ENCODE assay signal across 11 cellular contexts in genomic region chr15:68231102-68231818, GRCh38. TPM values are rescaled to one million over a fixed set of nuclear protein-coding genes. Genes with fewer than 3 reads are reported as not detected.
A peak's percentile ranks its signal among the peaks of the same experiment; 100 is the strongest.
DNase-seq lines count a peak whose midpoint lies in the region; ATAC-seq, FAIRE-seq and TF ChIP-seq lines count a peak whose summit lies in the region.
"Had no signal": no experiment of that assay in that cellular context is flagged by ENCODE, and none has a peak within 500 bp of the region (broad histone marks: within the 10 kb centered on the region; RNA-seq: fewer than 3 reads in every experiment).

No MANE protein-coding gene starts in this region.

- H3K36me3 ChIP-seq in HepG2 (replicated peaks in 1 of 2; ENCODE audit: control insufficient read depth in 1 of 2, insufficient read depth in 2 of 2, low read length in 2 of 2) (no peaks in the 10 kb centered on the region; a peak in 1 of 5 replicates), right lobe of liver (no peaks in the 10 kb centered on the region)
- H3K36me3 ChIP-seq: sigmoid colon had no signal

- H3K79me2 ChIP-seq in HepG2 (ENCODE audit: insufficient read depth, low read length): peaks cover 25% of the 10 kb centered on the region

- POLR2A ChIA-PET in HepG2 (lab: Yijun Ruan, JAX): interaction anchor here (1.0 to 1.6 kb wide), 2 partner anchors 47 to 69 kb away, joined by 3 to 7 read pairs; partner anchors contain the start of gene FEM1B
- POLR2A ChIA-PET in activated B cell treated with CpG ODN at 0.5 μM for 24 hours (lab: Charles Lee): interaction anchor here (1.6 to 1.8 kb wide), 2 partner anchors 21 to 46 kb away, joined by 3 to 11 read pairs; partner anchors contain the start of gene FEM1B

- CTCF ChIA-PET in HepG2 (lab: Yijun Ruan, JAX; ENCODE audit: low intra/inter-chr PET ratio, low total read pairs) (no interaction called here), activated B cell treated with CpG ODN at 0.5 μM for 24 hours (lab: Charles Lee) (interaction anchor here (0.7 to 2.5 kb wide), 2 partner anchors 22 to 165 kb away, joined by 3 to 8 read pairs; no protein-coding TSS in a partner anchor)

- no peak overlapping the region for H2AFZ ChIP-seq in HepG2 (ENCODE audit: low read length)

- H3K4me3 Mint-ChIP-seq in activated B cell treated with CpG ODN at 0.5 μM for 24 hours: peak overlapping the region; percentile 92

- H3K27me3 Mint-ChIP-seq in activated B cell treated with CpG ODN at 0.5 μM for 24 hours: no peaks in the 10 kb centered on the region

- TF ChIP-seq CTCF in HepG2 (CRISPR knock-in tag; IDR thresholded peaks at IDR 0.05) (no peak), right lobe of liver (IDR thresholded peaks at IDR 0.05) (no peak), activated B cell treated with CpG ODN at 0.5 μM for 24 hours (IDR thresholded peaks at IDR 0.05) (no peak)

- in situ Hi-C loops in HepG2 (cut with HindIII; ENCODE audit: extremely low pct_ligation_motif_present, low pct_unique_long_range_greater_than_20kb): no loop called here

- H3K27me3 ChIP-seq in HepG2 (ENCODE audit: control insufficient read depth in 1 of 2, insufficient read depth in 2 of 2, low read length in 2 of 2): peaks cover 0 to 7% of the 10 kb centered on the region in 2 experiments; a peak in 1 of 5 replicates
- no peaks in the 10 kb centered on the region for H3K27me3 ChIP-seq in right lobe of liver
- H3K27me3 ChIP-seq: sigmoid colon had no signal

- no peak for ATAC-seq in HepG2
- ATAC-seq in right lobe of liver: no peak
- no peak for ATAC-seq in activated B cell treated with CpG ODN at 0.5 μM for 24 hours (ENCODE audit: low read depth)
- no peak for ATAC-seq in left lobe of liver
- ATAC-seq in HG02571 (IDR thresholded peaks at IDR 0.05; ENCODE audit: unreplicated experiment): no peak
- ATAC-seq in HG03280 (IDR thresholded peaks at IDR 0.05; ENCODE audit: unreplicated experiment): no peak

- DNase-seq in HepG2 (ENCODE audit: low spot score) (no peak), right lobe of liver (no peak), activated B cell treated with CpG ODN at 0.5 μM for 24 hours (no peak), left lobe of liver (ENCODE audit: low spot score) (peak; percentile 34), SHP77 (lab: John Stamatoyannopoulos, UW) (no peak), OCI-M2 (lab: John Stamatoyannopoulos, UW; ENCODE audit: unreplicated experiment) (no peak)
- DNase-seq: midbrain, NCI-H510A treated with DMSO at 0.1 percent for 48 hours, sigmoid colon had no signal

- WGBS in HepG2 (ENCODE audit: low lambda C conversion rate): 49% methylated on average over 9 of the region's 9 CpGs
- 75% methylated on average over 2 of the region's 9 CpGs for WGBS in right lobe of liver (ENCODE audit: insufficient coverage, low coverage, low lambda C conversion rate, missing lambda C conversion rate)

- intact Hi-C loops in HepG2 (cut with micrococcal nuclease; ENCODE audit: unreplicated experiment): loop anchor here (5.0 kb wide), 1 partner anchor 46 kb away; the partner anchor contains the start of gene FEM1B
- intact Hi-C loops in right lobe of liver (cut with DNase I): no loop called here
- intact Hi-C loops in activated B cell treated with CpG ODN at 0.5 μM for 24 hours (cut with micrococcal nuclease): no loop called here

- no peak overlapping the region for H3K9ac ChIP-seq in HepG2 (ENCODE audit: insufficient read depth, low read depth, low read length)

- H3K9me3 Mint-ChIP-seq in activated B cell treated with CpG ODN at 0.5 μM for 24 hours: no peaks in the 10 kb centered on the region

- H3K27ac Mint-ChIP-seq in activated B cell treated with CpG ODN at 0.5 μM for 24 hours: no peak overlapping the region

- H3K4me3 ChIP-seq in HepG2 (replicated peaks in 1 of 3; ENCODE audit: insufficient read depth in 1 of 3, low read depth in 2 of 3, low read length in 3 of 3) (no peak overlapping the region), right lobe of liver (no peak overlapping the region)
- H3K4me3 ChIP-seq: sigmoid colon had no signal

- BruUV-seq in HepG2 (replicated peaks; lab: Mats Ljungman, UMichigan): no TSS peak

- no peak overlapping the region for H3K27ac ChIP-seq in HepG2 (ENCODE audit: extremely low read length, insufficient read depth, low read length)
- no peak overlapping the region for H3K27ac ChIP-seq in right lobe of liver

- peaks cover 76% of the 10 kb centered on the region for H3K4me1 ChIP-seq in HepG2 (ENCODE audit: insufficient read depth, low read length)
- H3K4me1 ChIP-seq in right lobe of liver: peaks cover 0 to 25% (median 9%) of the 10 kb centered on the region in 4 donors

- no peaks in the 10 kb centered on the region; the same call in 1 of the 2 replicates for H4K20me1 ChIP-seq in HepG2 (ENCODE audit: insufficient read depth, low read length)

- TF ChIP-seq RAD21 in HepG2 (CRISPR knock-in tag; IDR thresholded peaks at IDR 0.05): no peak

- H3K9me3 ChIP-seq in HepG2 (ENCODE audit: low read length) (no peaks in the 10 kb centered on the region), right lobe of liver (no peaks in the 10 kb centered on the region)
- H3K9me3 ChIP-seq: sigmoid colon had no signal

- H3K4me2 ChIP-seq in HepG2 (ENCODE audit: low read depth, low read length): no peak overlapping the region

- no peak for FAIRE-seq in HepG2 (lab: Jason Lieb, UNC)

- TF ChIP-seq POLR2A in HepG2 (IDR thresholded peaks at IDR 0.05; ENCODE audit: insufficient read depth in 1 of 2, low read depth in 2 of 2, low read length in 2 of 2): no peak
- TF ChIP-seq POLR2A in right lobe of liver (IDR thresholded peaks at IDR 0.05): no peak

- H3K4me1 Mint-ChIP-seq in activated B cell treated with CpG ODN at 0.5 μM for 24 hours: peaks cover 38% of the 10 kb centered on the region

- peaks cover 3% of the 10 kb centered on the region for H3K36me3 Mint-ChIP-seq in activated B cell treated with CpG ODN at 0.5 μM for 24 hours (ENCODE audit: low read depth)

- TF ChIP-seq EP300 in HepG2 (IDR thresholded peaks at IDR 0.05; ENCODE audit: low read depth in 2 of 2, low read length in 2 of 2): no peak
- TF ChIP-seq EP300 in HepG2 (CRISPR knock-in tag; IDR thresholded peaks at IDR 0.05; ENCODE audit: borderline replicate concordance): no peak

RNA-seq across cellular contexts. Expression of gene CLN6, which starts 1.7 kb away (rescaled TPM):
- total RNA-seq in HepG2 (2016; rRNA removed; fragmentation: Illumina TruSeq; extraction: Trizol): 11.1 and 27.1 TPM in 2 replicates
- total RNA-seq in HepG2 (2016; cell fraction: cytosol; rRNA removed; fragmentation: Illumina TruSeq; extraction: Trizol; ENCODE audit: low read depth): 8.6 and 9.6 TPM in 2 replicates
- total RNA-seq in HepG2 (2016; cell fraction: insoluble cytoplasmic fraction; rRNA removed; fragmentation: Illumina TruSeq; extraction: Trizol): 11.8 and 24.4 TPM in 2 replicates
- total RNA-seq in HepG2 (2016; cell fraction: membrane; rRNA removed; fragmentation: Illumina TruSeq; extraction: Trizol): 21.8 and 24.8 TPM in 2 replicates
- 26.2 and 36.2 TPM in 2 replicates for total RNA-seq in HepG2 (2016; cell fraction: nucleus; rRNA removed; fragmentation: Illumina TruSeq; extraction: Trizol)
- 24.9 and 26.6 TPM in 2 replicates for polyA plus RNA-seq in HepG2 (2011; rRNA removed)
- polyA plus RNA-seq in HepG2 (2011; cell fraction: cytosol; rRNA removed): 16.8 and 20.7 TPM in 2 replicates
- 31.9 and 38.5 TPM in 2 replicates for polyA plus RNA-seq in HepG2 (2011; cell fraction: nucleus; rRNA removed)
- polyA plus RNA-seq in HepG2 (2012): 11.0 and 11.8 TPM in 2 replicates
- 12.8 and 17.1 TPM in 2 replicates for polyA plus RNA-seq in HepG2 (2016; cell fraction: cytosol; fragmentation: Illumina TruSeq; extraction: Trizol; ENCODE audit: low read depth)
- polyA plus RNA-seq in HepG2 (2016; cell fraction: insoluble cytoplasmic fraction; fragmentation: Illumina TruSeq; extraction: Trizol; ENCODE audit: low read depth): 18.2 and 20.3 TPM in 2 replicates
- polyA plus RNA-seq in HepG2 (2016; cell fraction: membrane; fragmentation: Illumina TruSeq; extraction: Trizol; ENCODE audit: low read depth): 26.1 and 27.9 TPM in 2 replicates
- 66.1 and 79.6 TPM in 2 replicates for polyA plus RNA-seq in HepG2 (2016; cell fraction: nucleus; fragmentation: Illumina TruSeq; extraction: Trizol; ENCODE audit: insufficient read depth, low read depth)
- 97.2 and 431 TPM in 2 replicates for polyA minus RNA-seq in HepG2 (2011; rRNA and poly(A)+ RNA removed; ENCODE audit: low replicate concordance)
- polyA minus RNA-seq in HepG2 (2011; cell fraction: cytosol; rRNA and poly(A)+ RNA removed): 10.3 and 11.8 TPM in 2 replicates
- polyA minus RNA-seq in HepG2 (2011; cell fraction: nucleus; rRNA and poly(A)+ RNA removed): 22.3 and 29.9 TPM in 2 replicates
- 10 to 100 TPM; 10.7 to 24.3 (median 15.2) TPM for total RNA-seq in right lobe of liver
- total RNA-seq in activated B cell treated with CpG ODN at 0.5 μM for 24 hours: 35.0 and 37.5 TPM in 2 replicates
- total RNA-seq in left lobe of liver: 12.2 TPM

RNA-seq across cellular contexts. Expression of gene CALML4, which starts 26.1 kb away (rescaled TPM):
- 6.5 and 8.7 TPM in 2 replicates for total RNA-seq in HepG2 (2016; rRNA removed; fragmentation: Illumina TruSeq; extraction: Trizol)
- total RNA-seq in HepG2 (2016; cell fraction: cytosol; rRNA removed; fragmentation: Illumina TruSeq; extraction: Trizol; ENCODE audit: low read depth): 4.5 and 5.7 TPM in 2 replicates
- 7.8 and 8.1 TPM in 2 replicates for total RNA-seq in HepG2 (2016; cell fraction: insoluble cytoplasmic fraction; rRNA removed; fragmentation: Illumina TruSeq; extraction: Trizol)
- total RNA-seq in HepG2 (2016; cell fraction: membrane; rRNA removed; fragmentation: Illumina TruSeq; extraction: Trizol): 6.1 and 7.2 TPM in 2 replicates
- total RNA-seq in HepG2 (2016; cell fraction: nucleus; rRNA removed; fragmentation: Illumina TruSeq; extraction: Trizol): 5.2 and 8.4 TPM in 2 replicates
- 3.1 and 3.6 TPM in 2 replicates for polyA plus RNA-seq in HepG2 (2011; rRNA removed)
- 1.9 TPM in 2 replicates for polyA plus RNA-seq in HepG2 (2011; cell fraction: cytosol; rRNA removed)
- polyA plus RNA-seq in HepG2 (2011; cell fraction: nucleus; rRNA removed): 5.0 and 6.7 TPM in 2 replicates
- polyA plus RNA-seq in HepG2 (2012): 5.3 and 5.6 TPM in 2 replicates
- polyA plus RNA-seq in HepG2 (2016; cell fraction: cytosol; fragmentation: Illumina TruSeq; extraction: Trizol; ENCODE audit: low read depth): 10.2 and 15.8 TPM in 2 replicates
- 13.4 and 15.5 TPM in 2 replicates for polyA plus RNA-seq in HepG2 (2016; cell fraction: insoluble cytoplasmic fraction; fragmentation: Illumina TruSeq; extraction: Trizol; ENCODE audit: low read depth)
- 10.9 and 14.1 TPM in 2 replicates for polyA plus RNA-seq in HepG2 (2016; cell fraction: membrane; fragmentation: Illumina TruSeq; extraction: Trizol; ENCODE audit: low read depth)
- 27.8 and 31.7 TPM in 2 replicates for polyA plus RNA-seq in HepG2 (2016; cell fraction: nucleus; fragmentation: Illumina TruSeq; extraction: Trizol; ENCODE audit: insufficient read depth, low read depth)
- polyA minus RNA-seq in HepG2 (2011; rRNA and poly(A)+ RNA removed; ENCODE audit: low replicate concordance): 1.6 and 5.3 TPM in 2 replicates
- polyA minus RNA-seq in HepG2 (2011; cell fraction: cytosol; rRNA and poly(A)+ RNA removed): 0.20 and 0.62 TPM in 2 replicates
- 4.9 and 5.2 TPM in 2 replicates for polyA minus RNA-seq in HepG2 (2011; cell fraction: nucleus; rRNA and poly(A)+ RNA removed)
- 1 to 10 TPM; 3.3 to 9.8 (median 6.1) TPM for total RNA-seq in right lobe of liver
- 4.4 and 5.0 TPM in 2 replicates for total RNA-seq in activated B cell treated with CpG ODN at 0.5 μM for 24 hours
- total RNA-seq in left lobe of liver: 6.8 TPM

RNA-seq across cellular contexts. Expression of gene FEM1B, which starts 46.3 kb away (rescaled TPM):
- total RNA-seq in HepG2 (2016; rRNA removed; fragmentation: Illumina TruSeq; extraction: Trizol) (38.1 and 41.2 TPM in 2 replicates), right lobe of liver (10 to 100 TPM; 17.7 to 28.3 (median 23.1) TPM), activated B cell treated with CpG ODN at 0.5 μM for 24 hours (42.2 and 47.7 TPM in 2 replicates), left lobe of liver (21.5 TPM)
- 1.8 and 3.1 TPM in 2 replicates for total RNA-seq in HepG2 (2016; cell fraction: cytosol; rRNA removed; fragmentation: Illumina TruSeq; extraction: Trizol; ENCODE audit: low read depth)
- total RNA-seq in HepG2 (2016; cell fraction: insoluble cytoplasmic fraction; rRNA removed; fragmentation: Illumina TruSeq; extraction: Trizol): 30.7 and 45.0 TPM in 2 replicates
- total RNA-seq in HepG2 (2016; cell fraction: membrane; rRNA removed; fragmentation: Illumina TruSeq; extraction: Trizol): 14.6 and 17.1 TPM in 2 replicates
- 28.2 and 28.4 TPM in 2 replicates for total RNA-seq in HepG2 (2016; cell fraction: nucleus; rRNA removed; fragmentation: Illumina TruSeq; extraction: Trizol)
- polyA plus RNA-seq in HepG2 (2011; rRNA removed): 40.0 and 40.3 TPM in 2 replicates
- polyA plus RNA-seq in HepG2 (2011; cell fraction: cytosol; rRNA removed): 19.1 and 23.6 TPM in 2 replicates
- polyA plus RNA-seq in HepG2 (2011; cell fraction: nucleus; rRNA removed): 21.4 and 22.7 TPM in 2 replicates
- 16.6 and 17.3 TPM in 2 replicates for polyA plus RNA-seq in HepG2 (2012)
- 0.72 and 0.80 TPM in 2 replicates for polyA plus RNA-seq in HepG2 (2016; cell fraction: cytosol; fragmentation: Illumina TruSeq; extraction: Trizol; ENCODE audit: low read depth)
- polyA plus RNA-seq in HepG2 (2016; cell fraction: insoluble cytoplasmic fraction; fragmentation: Illumina TruSeq; extraction: Trizol; ENCODE audit: low read depth): 19.0 and 20.2 TPM in 2 replicates
- 4.2 and 4.6 TPM in 2 replicates for polyA plus RNA-seq in HepG2 (2016; cell fraction: membrane; fragmentation: Illumina TruSeq; extraction: Trizol; ENCODE audit: low read depth)
- polyA plus RNA-seq in HepG2 (2016; cell fraction: nucleus; fragmentation: Illumina TruSeq; extraction: Trizol; ENCODE audit: insufficient read depth, low read depth): 19.1 and 25.5 TPM in 2 replicates
- 110 and 233 TPM in 2 replicates for polyA minus RNA-seq in HepG2 (2011; rRNA and poly(A)+ RNA removed; ENCODE audit: low replicate concordance)
- 70.9 and 90.9 TPM in 2 replicates for polyA minus RNA-seq in HepG2 (2011; cell fraction: cytosol; rRNA and poly(A)+ RNA removed)
- 58.1 and 77.1 TPM in 2 replicates for polyA minus RNA-seq in HepG2 (2011; cell fraction: nucleus; rRNA and poly(A)+ RNA removed)
